Comparison of ENCODE assay signal across 8 cellular contexts in the genomic region with DNA sequence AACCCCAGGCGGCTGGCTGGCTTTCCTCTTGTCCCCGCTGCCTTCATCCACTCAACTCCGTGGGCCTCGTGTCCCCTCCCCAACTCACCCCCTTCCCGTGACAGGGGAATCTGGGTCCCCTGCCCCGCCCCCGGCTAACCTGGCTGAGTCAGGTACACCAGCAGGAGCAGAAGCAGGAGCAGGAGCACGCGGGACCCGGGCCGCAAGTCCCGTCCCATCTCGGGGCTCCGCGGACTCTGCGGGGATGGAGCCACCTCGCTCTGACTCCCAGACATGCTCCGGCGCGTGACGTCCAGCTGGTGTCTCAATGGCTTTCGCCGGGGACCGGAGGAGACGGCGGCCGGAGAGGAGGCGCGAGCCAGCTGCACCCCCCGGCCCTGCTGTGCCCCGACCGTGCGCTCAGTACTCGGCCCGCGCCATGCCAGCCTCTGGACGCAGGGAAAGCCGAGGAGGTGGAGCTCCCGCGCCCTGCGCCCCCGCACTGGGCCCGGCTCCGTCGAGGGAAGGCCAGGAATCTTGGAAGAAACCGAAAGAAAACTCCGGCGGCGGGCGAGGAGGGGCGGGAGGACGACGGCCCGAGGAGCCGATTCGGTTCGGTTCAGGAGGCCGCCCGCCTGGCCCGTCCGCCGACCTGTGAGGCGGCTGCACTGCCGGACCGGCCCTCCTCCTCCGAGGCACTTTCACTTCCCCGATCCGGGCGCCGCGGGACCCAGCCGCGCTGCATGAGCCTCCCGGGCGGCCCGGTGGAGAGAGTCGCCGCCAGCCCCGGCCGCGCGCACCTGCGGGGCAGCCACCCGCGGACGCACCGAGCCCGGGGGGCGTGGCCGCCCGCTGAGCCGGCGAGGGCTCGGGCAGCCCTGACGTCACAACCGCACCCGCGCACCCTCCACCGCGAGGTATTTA. TPM values are rescaled to one million over a fixed set of nuclear protein-coding genes. Genes with fewer than 3 reads are reported as not detected.
A peak's percentile ranks its signal among the peaks of the same experiment; 100 is the strongest.
DNase-seq lines count a peak whose midpoint lies in the region; ATAC-seq and TF ChIP-seq lines count a peak whose summit lies in the region.

A gene with protein sequence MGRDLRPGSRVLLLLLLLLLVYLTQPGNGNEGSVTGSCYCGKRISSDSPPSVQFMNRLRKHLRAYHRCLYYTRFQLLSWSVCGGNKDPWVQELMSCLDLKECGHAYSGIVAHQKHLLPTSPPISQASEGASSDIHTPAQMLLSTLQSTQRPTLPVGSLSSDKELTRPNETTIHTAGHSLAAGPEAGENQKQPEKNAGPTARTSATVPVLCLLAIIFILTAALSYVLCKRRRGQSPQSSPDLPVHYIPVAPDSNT (minus strand): TSS at position 807 of the 903 bp plus-strand sequence. CDS start 589 bp downstream, at position 218.
A gene with protein sequence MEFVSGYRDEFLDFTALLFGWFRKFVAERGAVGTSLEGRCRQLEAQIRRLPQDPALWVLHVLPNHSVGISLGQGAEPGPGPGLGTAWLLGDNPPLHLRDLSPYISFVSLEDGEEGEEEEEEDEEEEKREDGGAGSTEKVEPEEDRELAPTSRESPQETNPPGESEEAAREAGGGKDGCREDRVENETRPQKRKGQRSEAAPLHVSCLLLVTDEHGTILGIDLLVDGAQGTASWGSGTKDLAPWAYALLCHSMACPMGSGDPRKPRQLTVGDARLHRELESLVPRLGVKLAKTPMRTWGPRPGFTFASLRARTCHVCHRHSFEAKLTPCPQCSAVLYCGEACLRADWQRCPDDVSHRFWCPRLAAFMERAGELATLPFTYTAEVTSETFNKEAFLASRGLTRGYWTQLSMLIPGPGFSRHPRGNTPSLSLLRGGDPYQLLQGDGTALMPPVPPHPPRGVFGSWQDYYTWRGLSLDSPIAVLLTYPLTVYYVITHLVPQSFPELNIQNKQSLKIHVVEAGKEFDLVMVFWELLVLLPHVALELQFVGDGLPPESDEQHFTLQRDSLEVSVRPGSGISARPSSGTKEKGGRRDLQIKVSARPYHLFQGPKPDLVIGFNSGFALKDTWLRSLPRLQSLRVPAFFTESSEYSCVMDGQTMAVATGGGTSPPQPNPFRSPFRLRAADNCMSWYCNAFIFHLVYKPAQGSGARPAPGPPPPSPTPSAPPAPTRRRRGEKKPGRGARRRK (plus strand): TSS at position 712 of the 903 bp plus-strand sequence. CDS start 716 bp downstream, outside the sequence.

- H3K4me1 Mint-ChIP-seq in Caco-2 (ENCODE audit: low read depth, unreplicated experiment), result peaks cover 8% of the 10 kb centered on the region

- H3K9me3 ChIP-seq in Caco-2, result no peaks in the 10 kb centered on the region

- TF ChIP-seq CTCF in Caco-2 (IDR thresholded peaks at IDR 0.05; ENCODE audit: insufficient read depth in 1 of 2, low read depth in 1 of 2, low read length in 1 of 2, severe bottlenecking in 1 of 2, unreplicated experiment in 1 of 2) (no peak), WI38 (IDR thresholded peaks at IDR 0.05; ENCODE audit: low read depth, low read length) (no peak), choroid plexus epithelial cell (conservative IDR thresholded peaks at IDR 0.05; ENCODE audit: low read depth, low read length) (no peak)

- intact Hi-C loops in Caco-2 (cut with micrococcal nuclease; ENCODE audit: unreplicated experiment), result no loop called here
- intact Hi-C loops in left colon (cut with DNase I, micrococcal nuclease), result loop anchor here in 1 of 2 donors (10.0 kb wide), 1 partner anchor 45 kb away; a partner anchor contains a TSS

- H3K36me3 Mint-ChIP-seq in Caco-2 (ENCODE audit: insufficient read depth, unreplicated experiment), result peaks cover 14% of the 10 kb centered on the region

- H3K27ac Mint-ChIP-seq in Caco-2 (ENCODE audit: unreplicated experiment), result peak within 1 kb of the TSS; percentile 90

- H3K27me3 ChIP-seq in Caco-2 (replicated peaks; ENCODE audit: control insufficient read depth, insufficient read depth, low read length), result no peaks in the 10 kb centered on the region

- CTCF ChIA-PET in Caco-2 (lab: Charles Lee), result interaction anchor here (1.0 to 1.4 kb wide), 2 partner anchors 29 to 50 kb away, joined by 3 to 13 read pairs; a partner anchor contains a TSS

- H3K9me3 Mint-ChIP-seq in Caco-2 (ENCODE audit: unreplicated experiment), result no peaks in the 10 kb centered on the region

- no peaks in the 10 kb centered on the region for H3K4me1 ChIP-seq in Caco-2

- H3K4me3 ChIP-seq in Caco-2 (ENCODE audit: low read depth, low read length) (peak within 1 kb of the TSS; percentile 71), WI38 (ENCODE audit: low read depth, low read length) (peak within 1 kb of the TSS; percentile 71), choroid plexus epithelial cell (ENCODE audit: low read depth, low read length) (peak within 1 kb of the TSS; percentile 72)

- DNase-seq in Caco-2 (peak; percentile 56 to 61), choroid plexus epithelial cell (ENCODE audit: low read depth) (peak; percentile 37), left colon (peak; percentile 71 to 80)
- peak; percentile 35 to 37 for DNase-seq in stimulated activated CD4-positive, alpha-beta T cell treated with anti-CD3 and anti-CD28 coated beads, Interleukin-2, amount 100 ng/mL, for 48 hours

- H3K4me3 Mint-ChIP-seq in Caco-2 (ENCODE audit: unreplicated experiment), result peak within 1 kb of the TSS; percentile 93

- peak; percentile 49 for ATAC-seq in HG03442 (IDR thresholded peaks at IDR 0.05; ENCODE audit: unreplicated experiment)
- peak; percentile 77 for ATAC-seq in left colon
- no peak for ATAC-seq in HG02588 (IDR thresholded peaks at IDR 0.05; ENCODE audit: unreplicated experiment)
- ATAC-seq in GM19023 (IDR thresholded peaks at IDR 0.05; ENCODE audit: unreplicated experiment), result no peak

- no peaks in the 10 kb centered on the region for H3K36me3 ChIP-seq in Caco-2 (ENCODE audit: control insufficient read depth, insufficient read depth, low read length)

- no peaks in the 10 kb centered on the region for H3K27me3 Mint-ChIP-seq in Caco-2 (ENCODE audit: insufficient read depth, unreplicated experiment)

- POLR2A ChIA-PET in Caco-2 (lab: Charles Lee), result interaction anchor here (1.4 kb wide), 1 partner anchor 51 kb away, joined by 4 read pairs; no protein-coding TSS in a partner anchor

- no TSS peak for BruUV-seq in Caco-2 (replicated peaks; lab: Mats Ljungman, UMichigan)

RNA-seq across cellular contexts. Expression of the first gene that starts in this region (rescaled TPM):
- total RNA-seq in Caco-2 (2022), result 44.8 and 55.3 TPM in 2 replicates
- 10 to 100 TPM; 36.2 to 52.3 TPM for total RNA-seq in left colon

RNA-seq across cellular contexts. Expression of the second gene that starts in this region (rescaled TPM):
- 2.2 and 3.5 TPM in 2 replicates for total RNA-seq in Caco-2 (2022)
- 1 to 10 TPM; 1.1 to 1.9 TPM for total RNA-seq in left colon

Comparison
In these comparisons a context has a peak if more than half of its experiments do, and no peak if none do; other contexts are left out.
1. ATAC-seq: peak in HG03442 (single experiment) and left colon (single experiment); none in HG02588 (single experiment) and GM19023 (single experiment).
2. Peak in every context shown above with its lines, with median percentiles within 50 percentile points of each other: DNase-seq and H3K4me3 ChIP-seq.